ENCODE assay signal across 19 cellular contexts in genomic region chr16:23889189-23889588, GRCh38. TPM values are rescaled to one million over a fixed set of nuclear protein-coding genes. Genes with fewer than 3 reads are reported as not detected.
"Had no signal": no experiment of that assay in that cellular context is flagged by ENCODE, and none has a peak within 500 bp of the region (broad histone marks: within the 10 kb centered on the region; RNA-seq: fewer than 3 reads in every experiment).

No MANE protein-coding gene starts in this region.

- H3K27ac ChIP-seq: coronary artery, heart left ventricle, neutrophil, psoas muscle, right lobe of liver, suprapubic skin, thyroid gland, upper lobe of left lung, uterus had no signal

- H3K36me3 ChIP-seq: heart left ventricle, right lobe of liver, suprapubic skin, thyroid gland, upper lobe of left lung, uterus had no signal

- H3K9me3 ChIP-seq: heart left ventricle, neutrophil, psoas muscle, right lobe of liver, suprapubic skin, thyroid gland, upper lobe of left lung, uterus had no signal

- H3K4me3 ChIP-seq: coronary artery, heart left ventricle, psoas muscle, right lobe of liver, suprapubic skin, thyroid gland, upper lobe of left lung, uterus had no signal

- H3K27me3 ChIP-seq: neutrophil, right lobe of liver, suprapubic skin, thyroid gland, upper lobe of left lung, uterus had no signal

- DNase-seq: effector CD4-positive, alpha-beta T cell; foreskin melanocyte; heart left ventricle; hippocampal formation; naive thymus-derived CD8-positive, alpha-beta T cell; psoas muscle; retina; right lobe of liver; stimulated activated CD4-positive, alpha-beta T cell treated with anti-CD3 and anti-CD28 coated beads, Interleukin-4, amount 100 ng/mL, for 1 hour; stimulated activated CD8-positive, alpha-beta memory T cell treated with anti-CD3 and anti-CD28 coated beads, Interleukin-4, amount 100 ng/mL, for 48 hours; thyroid gland; upper lobe of left lung; uterus had no signal

- ATAC-seq: heart left ventricle; naive thymus-derived CD8-positive, alpha-beta T cell; psoas muscle; right lobe of liver; stimulated activated effector memory CD8-positive, alpha-beta T cell treated with anti-CD3 and anti-CD28 coated beads, Interleukin-12 subunit alpha, Interleukin-12 subunit beta, amount 100 ng/mL, for 72 hours had no signal

- H3K4me3 Mint-ChIP-seq: naive thymus-derived CD8-positive, alpha-beta T cell; stimulated activated effector memory CD8-positive, alpha-beta T cell treated with anti-CD3 and anti-CD28 coated beads, Interleukin-12 subunit alpha, Interleukin-12 subunit beta, amount 100 ng/mL, for 72 hours had no signal

- H3K27ac Mint-ChIP-seq: stimulated activated effector memory CD8-positive, alpha-beta T cell treated with anti-CD3 and anti-CD28 coated beads, Interleukin-12 subunit alpha, Interleukin-12 subunit beta, amount 100 ng/mL, for 72 hours had no signal

- H3K27me3 Mint-ChIP-seq: naive thymus-derived CD8-positive, alpha-beta T cell had no signal

- H3K9me3 Mint-ChIP-seq: naive thymus-derived CD8-positive, alpha-beta T cell; stimulated activated effector memory CD8-positive, alpha-beta T cell treated with anti-CD3 and anti-CD28 coated beads, Interleukin-12 subunit alpha, Interleukin-12 subunit beta, amount 100 ng/mL, for 72 hours had no signal

- H3K4me1 ChIP-seq: psoas muscle, right lobe of liver, suprapubic skin, thyroid gland, upper lobe of left lung, uterus had no signal

RNA-seq across cellular contexts. Expression of gene PRKCB, which starts 53.4 kb away (rescaled TPM):
- total RNA-seq: dermis microvascular lymphatic vessel endothelial cell, lung microvascular endothelial cell had no signal
